Comparison of ENCODE assay signal across 15 cellular contexts in genomic region chr6:125943528-125944433, GRCh38. TPM values are rescaled to one million over a fixed set of nuclear protein-coding genes. Genes with fewer than 3 reads are reported as not detected.
DNase-seq lines count a peak whose midpoint lies in the region; ATAC-seq and TF ChIP-seq lines count a peak whose summit lies in the region.
"Had no signal": no experiment of that assay in that cellular context is flagged by ENCODE, and none has a peak within 500 bp of the region (broad histone marks: within the 10 kb centered on the region; RNA-seq: fewer than 3 reads in every experiment).

No MANE protein-coding gene starts in this region.

- no peak overlapping the region for H3K4me2 ChIP-seq in neural progenitor cell

- H3K9ac ChIP-seq in neural progenitor cell, result peak overlapping the region; percentile 2

- DNase-seq in right atrium auricular region (ENCODE audit: low spot score), result no peak
- no peak for DNase-seq in Right ventricle myocardium superior
- DNase-seq in erythroblast (lab: John Stamatoyannopoulos, UW), result peak; percentile 27 to 47
- no peak for DNase-seq in neural progenitor cell (ENCODE audit: low spot score)
- DNase-seq in stimulated activated naive B cell treated with anti-CD40 and anti-IgM and Interleukin-4, amounts not matched to agents 10 μg/mL and 1 μg/mL and 100 μg/mL, for 72 hours, result no peak
- DNase-seq in GM03348 (ENCODE audit: low spot score), result no peak
- no peak for DNase-seq in T-helper 17 cell
- DNase-seq: activated CD4-positive, alpha-beta T cell treated with anti-CD3 and anti-CD28 coated beads, Interleukin-2, amount 50 U/mL, for 4 hours; activated gamma-delta T cell treated with Interleukin-2 at 50 U/mL for 16 hours; GOT3; NCI-H1436 treated with DMSO at 0.1 percent for 48 hours; NCI-H82; occipital lobe had no signal

- TF ChIP-seq CTCF in right atrium auricular region (IDR thresholded peaks at IDR 0.05) (no peak), neural progenitor cell (IDR thresholded peaks at IDR 0.05) (no peak)

- TF ChIP-seq POLR2A in erythroblast (IDR thresholded peaks at IDR 0.05; ENCODE audit: low read length), result no peak

- intact Hi-C loops in Right ventricle myocardium superior (cut with DNase I), result no loop called here

- H3K27me3 ChIP-seq in right atrium auricular region (no peaks in the 10 kb centered on the region), neural progenitor cell (no peaks in the 10 kb centered on the region)

- ATAC-seq in Right ventricle myocardium superior (ENCODE audit: poor library complexity) (no peak), HG02610 (IDR thresholded peaks at IDR 0.05; ENCODE audit: unreplicated experiment) (no peak), T-helper 17 cell (no peak)
- no peak for ATAC-seq in stimulated activated naive B cell treated with anti-CD40 and anti-IgM and Interleukin-4, amounts not matched to agents 10 μg/mL and 1 μg/mL and 100 μg/mL, for 72 hours (replicated peaks)

- no peak overlapping the region for H2AFZ ChIP-seq in neural progenitor cell (replicated peaks)

- H3K4me1 Mint-ChIP-seq in neural progenitor cell (no peaks in the 10 kb centered on the region), T-helper 17 cell (peaks cover 11% of the 10 kb centered on the region)
- H3K4me1 Mint-ChIP-seq in stimulated activated naive B cell treated with anti-CD40 and anti-IgM and Interleukin-4, amounts not matched to agents 10 μg/mL and 1 μg/mL and 100 μg/mL, for 72 hours, result no peaks in the 10 kb centered on the region

- no peaks in the 10 kb centered on the region for H3K27me3 Mint-ChIP-seq in neural progenitor cell (ENCODE audit: insufficient read depth, low read depth)
- H3K27me3 Mint-ChIP-seq in stimulated activated naive B cell treated with anti-CD40 and anti-IgM and Interleukin-4, amounts not matched to agents 10 μg/mL and 1 μg/mL and 100 μg/mL, for 72 hours, result peaks cover 0 to 11% of the 10 kb centered on the region in 2 donors
- H3K27me3 Mint-ChIP-seq in T-helper 17 cell, result peaks cover 40% of the 10 kb centered on the region

- no peaks in the 10 kb centered on the region for H3K9me3 ChIP-seq in right atrium auricular region
- no peaks in the 10 kb centered on the region for H3K9me3 ChIP-seq in neural progenitor cell (ENCODE audit: low read depth)
- H3K9me3 ChIP-seq in T-helper 17 cell (ENCODE audit: control insufficient read depth, low read length, poor library complexity, severe bottlenecking), result no peaks in the 10 kb centered on the region

- no peaks in the 10 kb centered on the region for H3F3A ChIP-seq in neural progenitor cell (ENCODE audit: low read depth)

- H3K4me3 ChIP-seq in right atrium auricular region (no peak overlapping the region), neural progenitor cell (no peak overlapping the region)

- H3K9me3 Mint-ChIP-seq in neural progenitor cell, result no peaks in the 10 kb centered on the region
- no peaks in the 10 kb centered on the region for H3K9me3 Mint-ChIP-seq in stimulated activated naive B cell treated with anti-CD40 and anti-IgM and Interleukin-4, amounts not matched to agents 10 μg/mL and 1 μg/mL and 100 μg/mL, for 72 hours
- H3K9me3 Mint-ChIP-seq: stimulated activated naive CD8-positive, alpha-beta T cell treated with anti-CD3 and anti-CD28 coated beads, Interleukin-15, Interleukin-2, amounts not matched to agents 100 ng/mL and 50 ng/mL, for 24 hours had no signal

- no peaks in the 10 kb centered on the region for H3K79me2 ChIP-seq in neural progenitor cell (ENCODE audit: low read depth)

- H3K4me3 Mint-ChIP-seq in neural progenitor cell (no peak overlapping the region), T-helper 17 cell (no peak overlapping the region)
- H3K4me3 Mint-ChIP-seq in stimulated activated naive B cell treated with anti-CD40 and anti-IgM and Interleukin-4, amounts not matched to agents 10 μg/mL and 1 μg/mL and 100 μg/mL, for 72 hours, result no peak overlapping the region
- H3K4me3 Mint-ChIP-seq: stimulated activated naive CD8-positive, alpha-beta T cell treated with anti-CD3 and anti-CD28 coated beads, Interleukin-15, Interleukin-2, amounts not matched to agents 100 ng/mL and 50 ng/mL, for 24 hours had no signal

- no peaks in the 10 kb centered on the region for H3K36me3 Mint-ChIP-seq in neural progenitor cell
- no peaks in the 10 kb centered on the region for H3K36me3 Mint-ChIP-seq in stimulated activated naive B cell treated with anti-CD40 and anti-IgM and Interleukin-4, amounts not matched to agents 10 μg/mL and 1 μg/mL and 100 μg/mL, for 72 hours
- peaks cover 8% of the 10 kb centered on the region for H3K36me3 Mint-ChIP-seq in T-helper 17 cell (ENCODE audit: low read depth)

- H3K27ac ChIP-seq in right atrium auricular region, result peak overlapping the region; percentile 53 to 63
- H3K27ac ChIP-seq in neural progenitor cell, result no peak overlapping the region

- peaks cover 0 to 19% of the 10 kb centered on the region in 2 donors for H3K4me1 ChIP-seq in right atrium auricular region
- H3K4me1 ChIP-seq in neural progenitor cell, result peaks cover 4% of the 10 kb centered on the region

- no peaks in the 10 kb centered on the region for H3K36me3 ChIP-seq in right atrium auricular region
- H3K36me3 ChIP-seq in neural progenitor cell, result no peaks in the 10 kb centered on the region

- no peaks in the 10 kb centered on the region for H4K20me1 ChIP-seq in neural progenitor cell (ENCODE audit: low read depth)

- H3K27ac Mint-ChIP-seq in neural progenitor cell (no peak overlapping the region), T-helper 17 cell (no peak overlapping the region)
- no peak overlapping the region for H3K27ac Mint-ChIP-seq in stimulated activated naive B cell treated with anti-CD40 and anti-IgM and Interleukin-4, amounts not matched to agents 10 μg/mL and 1 μg/mL and 100 μg/mL, for 72 hours
- H3K27ac Mint-ChIP-seq: stimulated activated naive CD8-positive, alpha-beta T cell treated with anti-CD3 and anti-CD28 coated beads, Interleukin-15, Interleukin-2, amounts not matched to agents 100 ng/mL and 50 ng/mL, for 24 hours had no signal

RNA-seq across cellular contexts. Expression of gene HINT3, which starts 12.8 kb away (rescaled TPM):
- total RNA-seq in right atrium auricular region (10 to 100 TPM; 16.6 to 30.2 TPM), Right ventricle myocardium superior (33.5 TPM), neural progenitor cell (ENCODE audit: low replicate concordance) (19.5 and 29.6 TPM in 2 replicates), T-helper 17 cell (10 to 100 TPM in 1 of 2 donors, 1 to 10 TPM in 1; 7.6 to 10.6 TPM)

RNA-seq across cellular contexts. Expression of gene TRMT11, which starts 42.6 kb away (rescaled TPM):
- total RNA-seq in right atrium auricular region (10 to 100 TPM in 1 of 2 donors, 1 to 10 TPM in 1; 9.7 to 10.1 TPM), Right ventricle myocardium superior (13.5 TPM), neural progenitor cell (ENCODE audit: low replicate concordance) (51.9 and 105 TPM in 2 replicates), T-helper 17 cell (10 to 100 TPM; 17.8 to 20.1 TPM)

Comparison
In these comparisons a context has a peak if more than half of its experiments do, and no peak if none do; other contexts are left out.
1. DNase-seq: peak in erythroblast (2 of 2); none in right atrium auricular region (single experiment), Right ventricle myocardium superior (single experiment), neural progenitor cell (single experiment), stimulated activated naive B cell treated with anti-CD40 and anti-IgM and Interleukin-4, amounts not matched to agents 10 μg/mL and 1 μg/mL and 100 μg/mL, for 72 hours (single experiment), GM03348 (single experiment) and T-helper 17 cell (0 of 3).